8 cellular contexts compared by ENCODE assay signal in genomic region chr1:88731475-88731874, GRCh38. TPM values are rescaled to one million over a fixed set of nuclear protein-coding genes. Genes with fewer than 3 reads are reported as not detected.
DNase-seq lines count a peak whose midpoint lies in the region; ATAC-seq and TF ChIP-seq lines count a peak whose summit lies in the region.

No MANE protein-coding gene starts in this region.

- no peak overlapping the region for H3K4me3 ChIP-seq in mucosa of descending colon

- peak; percentile 62 for DNase-seq in AG08396 (ENCODE audit: low spot score)
- DNase-seq in NCI-H1694 treated with DMSO at 0.1 percent for 48 hours (lab: John Stamatoyannopoulos, UW) = peak; percentile 54
- no peak for DNase-seq in chondrocyte (ENCODE audit: low spot score)
- DNase-seq in mucosa of descending colon = peak in 1 of 3 donors; percentile 57
- DNase-seq in GM13977 (ENCODE audit: low spot score) = no peak
- no peak for DNase-seq in activated CD4-positive, alpha-beta memory T cell treated with anti-CD3 and anti-CD28 coated beads for 36 hours

- CTCF ChIA-PET in activated CD4-positive, alpha-beta memory T cell treated with anti-CD3 and anti-CD28 coated beads for 36 hours (lab: Charles Lee) = interaction anchor here (0.7 kb wide), 1 partner anchor 254 kb away, joined by 3 read pairs; no protein-coding TSS in a partner anchor

- peaks cover 5% of the 10 kb centered on the region for H3K36me3 Mint-ChIP-seq in chondrocyte (ENCODE audit: low read depth)
- peaks cover 42% of the 10 kb centered on the region for H3K36me3 Mint-ChIP-seq in activated CD4-positive, alpha-beta memory T cell treated with anti-CD3 and anti-CD28 coated beads for 36 hours

- intact Hi-C loops in mucosa of descending colon (cut with DNase I, micrococcal nuclease) = no loop called here
- intact Hi-C loops in activated CD4-positive, alpha-beta memory T cell treated with anti-CD3 and anti-CD28 coated beads for 36 hours (cut with micrococcal nuclease) = no loop called here

- H3K4me1 ChIP-seq in mucosa of descending colon (ENCODE audit: low read depth) = peaks cover 11% of the 10 kb centered on the region

- no peaks in the 10 kb centered on the region for H3K36me3 ChIP-seq in mucosa of descending colon (ENCODE audit: low read depth)

- H3K4me3 Mint-ChIP-seq in chondrocyte (ENCODE audit: unreplicated experiment) = peak overlapping the region; percentile 57
- no peak overlapping the region for H3K4me3 Mint-ChIP-seq in activated CD4-positive, alpha-beta memory T cell treated with anti-CD3 and anti-CD28 coated beads for 36 hours

- H3K27me3 Mint-ChIP-seq in chondrocyte (ENCODE audit: low read depth) = no peaks in the 10 kb centered on the region
- no peaks in the 10 kb centered on the region for H3K27me3 Mint-ChIP-seq in activated CD4-positive, alpha-beta memory T cell treated with anti-CD3 and anti-CD28 coated beads for 36 hours

- in situ Hi-C loops in GM13977 (cut with MboI; ENCODE audit: low pct_unique_long_range_greater_than_20kb, low sequenced_read_pairs, unreplicated experiment) = no loop called here

- POLR2A ChIA-PET in activated CD4-positive, alpha-beta memory T cell treated with anti-CD3 and anti-CD28 coated beads for 36 hours (lab: Charles Lee) = interaction anchor here (1.0 kb wide), 1 partner anchor 8 kb away, joined by 3 read pairs; no protein-coding TSS in a partner anchor

- ATAC-seq in mucosa of descending colon = peak; percentile 80
- ATAC-seq in HG03196 (IDR thresholded peaks at IDR 0.05; ENCODE audit: unreplicated experiment) = no peak
- no peak for ATAC-seq in GM18867 (IDR thresholded peaks at IDR 0.05; ENCODE audit: unreplicated experiment)

- no peak for TF ChIP-seq CTCF in chondrocyte (IDR thresholded peaks at IDR 0.05)
- TF ChIP-seq CTCF in mucosa of descending colon (IDR thresholded peaks at IDR 0.05) = no peak
- TF ChIP-seq CTCF in GM13977 (IDR thresholded peaks at IDR 0.05; ENCODE audit: extremely low read depth, insufficient read depth, missing control alignments) = no peak

- H3K9me3 Mint-ChIP-seq in chondrocyte (ENCODE audit: low read depth) = peaks cover 12% of the 10 kb centered on the region
- peaks cover 26% of the 10 kb centered on the region for H3K9me3 Mint-ChIP-seq in activated CD4-positive, alpha-beta memory T cell treated with anti-CD3 and anti-CD28 coated beads for 36 hours

- H3K27ac Mint-ChIP-seq in chondrocyte (ENCODE audit: unreplicated experiment) = peak overlapping the region; percentile 94
- H3K27ac Mint-ChIP-seq in activated CD4-positive, alpha-beta memory T cell treated with anti-CD3 and anti-CD28 coated beads for 36 hours = no peak overlapping the region

- H3K4me1 Mint-ChIP-seq in chondrocyte (ENCODE audit: low read depth) = peaks cover 46% of the 10 kb centered on the region
- peaks cover 22% of the 10 kb centered on the region for H3K4me1 Mint-ChIP-seq in activated CD4-positive, alpha-beta memory T cell treated with anti-CD3 and anti-CD28 coated beads for 36 hours (ENCODE audit: low read depth)

- peaks cover 9% of the 10 kb centered on the region for H3K9me3 ChIP-seq in mucosa of descending colon

RNA-seq across cellular contexts. Expression of gene PKN2, which starts 47.4 kb away (rescaled TPM):
- 26.1 to 34.4 TPM (median 29.8 TPM) in 3 replicates for total RNA-seq in chondrocyte
- 10 to 100 TPM; 54.6 to 81.9 (median 58.0) TPM for total RNA-seq in mucosa of descending colon
- total RNA-seq in activated CD4-positive, alpha-beta memory T cell treated with anti-CD3 and anti-CD28 coated beads for 36 hours = 10 to 100 TPM; 16.2 to 17.9 TPM

Comparison
In these comparisons a context has a peak if more than half of its experiments do, and no peak if none do; other contexts are left out.
1. DNase-seq: peak in AG08396 (single experiment) and NCI-H1694 treated with DMSO at 0.1 percent for 48 hours (single experiment); none in chondrocyte (single experiment), GM13977 (single experiment) and activated CD4-positive, alpha-beta memory T cell treated with anti-CD3 and anti-CD28 coated beads for 36 hours (single experiment).